ENCODE assay signal across 14 cellular contexts in the genomic region with DNA sequence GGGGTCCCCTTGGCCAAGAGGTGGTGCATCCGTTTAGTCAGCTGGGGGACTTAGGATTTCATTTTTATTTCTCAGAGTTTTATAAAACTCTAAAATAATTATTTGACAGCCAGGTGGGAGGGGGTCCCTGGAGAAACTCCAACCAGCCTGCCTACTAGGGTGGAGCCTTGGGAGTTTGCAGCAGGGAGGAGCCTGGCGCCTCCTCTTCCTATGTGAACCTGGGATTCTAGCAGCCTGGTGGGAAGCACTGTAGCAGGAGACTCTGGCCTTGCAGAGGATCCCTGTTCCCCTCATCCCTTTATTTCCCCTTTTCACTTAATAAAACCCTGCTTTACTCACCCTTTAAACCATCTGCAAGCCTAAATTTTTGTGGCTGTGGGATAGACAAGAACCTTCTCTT.
"Had no signal": no experiment of that assay in that cellular context is flagged by ENCODE, and none has a peak within 500 bp of the region (broad histone marks: within the 10 kb centered on the region; RNA-seq: fewer than 3 reads in every experiment).

No MANE protein-coding gene starts in this region.

- H3K27ac Mint-ChIP-seq: activated B cell treated with CpG ODN at 0.5 μM for 24 hours; activated CD4-positive, alpha-beta T cell treated with anti-CD3 and anti-CD28 coated beads, Interleukin-2, amount 10 ng/mL, durations not matched to agents 7 days and 5 days; activated naive CD4-positive, alpha-beta T cell treated with anti-CD3 and anti-CD28 coated beads, Interleukin-2, amount 10 ng/mL, durations not matched to agents 7 days and 5 days; activated T-helper 2 cell treated with anti-CD3 and anti-CD28 coated beads, Interferon-gamma antibody, Interleukin-2, Interleukin-4, amounts not matched to agents 10 μg/mL and 5 μg/mL and 100 μg/mL, durations not matched to agents 14 hours and 24 hours and 36 hours; mesothelial cell of epicardium; T-helper 17 cell had no signal

- H3K9me3 ChIP-seq: adrenal gland, sigmoid colon had no signal

- H3K27me3 Mint-ChIP-seq: activated B cell treated with CpG ODN at 0.5 μM for 24 hours; activated CD4-positive, alpha-beta T cell treated with anti-CD3 and anti-CD28 coated beads, Interleukin-2, amount 10 ng/mL, durations not matched to agents 7 days and 5 days; activated naive CD4-positive, alpha-beta T cell treated with anti-CD3 and anti-CD28 coated beads, Interleukin-2, amount 10 ng/mL, durations not matched to agents 7 days and 5 days; T-helper 17 cell had no signal

- H3K36me3 Mint-ChIP-seq: activated naive CD4-positive, alpha-beta T cell treated with anti-CD3 and anti-CD28 coated beads, Interleukin-2, amount 10 ng/mL, durations not matched to agents 7 days and 5 days had no signal

- H3K27ac ChIP-seq: sigmoid colon had no signal

- ATAC-seq: T-helper 17 cell had no signal

- H3K27me3 ChIP-seq: adrenal gland, sigmoid colon had no signal

- H3K9me3 Mint-ChIP-seq: activated CD4-positive, alpha-beta T cell treated with anti-CD3 and anti-CD28 coated beads, Interleukin-2, amount 10 ng/mL, durations not matched to agents 7 days and 5 days; activated naive CD4-positive, alpha-beta T cell treated with anti-CD3 and anti-CD28 coated beads, Interleukin-2, amount 10 ng/mL, durations not matched to agents 7 days and 5 days; activated T-helper 2 cell treated with anti-CD3 and anti-CD28 coated beads, Interferon-gamma antibody, Interleukin-2, Interleukin-4, amounts not matched to agents 10 μg/mL and 5 μg/mL and 100 μg/mL, durations not matched to agents 14 hours and 24 hours and 36 hours had no signal

- H3K4me3 Mint-ChIP-seq: activated B cell treated with CpG ODN at 0.5 μM for 24 hours; activated CD4-positive, alpha-beta T cell treated with anti-CD3 and anti-CD28 coated beads, Interleukin-2, amount 10 ng/mL, durations not matched to agents 7 days and 5 days; activated naive CD4-positive, alpha-beta T cell treated with anti-CD3 and anti-CD28 coated beads, Interleukin-2, amount 10 ng/mL, durations not matched to agents 7 days and 5 days; mesothelial cell of epicardium; T-helper 17 cell had no signal

- H3K36me3 ChIP-seq: adrenal gland, sigmoid colon had no signal

- H3K4me1 Mint-ChIP-seq: activated B cell treated with CpG ODN at 0.5 μM for 24 hours; activated CD4-positive, alpha-beta T cell treated with anti-CD3 and anti-CD28 coated beads, Interleukin-2, amount 10 ng/mL, durations not matched to agents 7 days and 5 days; activated naive CD4-positive, alpha-beta T cell treated with anti-CD3 and anti-CD28 coated beads, Interleukin-2, amount 10 ng/mL, durations not matched to agents 7 days and 5 days had no signal

- H3K4me1 ChIP-seq: sigmoid colon had no signal

- DNase-seq: activated B cell treated with CpG ODN at 0.5 μM for 24 hours; activated CD4-positive, alpha-beta T cell treated with anti-CD3 and anti-CD28 coated beads, Interleukin-2, amount 10 ng/mL, durations not matched to agents 7 days and 5 days; activated CD8-positive, alpha-beta memory T cell treated with anti-CD3 and anti-CD28 coated beads for 24 hours; activated naive CD4-positive, alpha-beta T cell treated with anti-CD3 and anti-CD28 coated beads, Interleukin-2, amount 10 ng/mL, durations not matched to agents 7 days and 5 days; activated T-cell treated with anti-CD3 and anti-CD28 coated beads for 4 hours; posterior cingulate gyrus; sigmoid colon; stimulated activated CD4-positive, alpha-beta T cell treated with anti-CD3 and anti-CD28 coated beads, Interleukin-12 subunit alpha, Interleukin-12 subunit beta, amount 100 ng/mL, for 4 hours; stimulated activated naive CD4-positive, alpha-beta T cell; T-helper 17 cell; trophoblast cell had no signal

- H3K4me3 ChIP-seq: adrenal gland, sigmoid colon had no signal
